Comparison of ENCODE assay signal across 8 cellular contexts in genomic region chr1:26602378-26602959, GRCh38.
DNase-seq lines count a peak whose midpoint lies in the region; ATAC-seq and TF ChIP-seq lines count a peak whose summit lies in the region.

No MANE protein-coding gene starts in this region.

- H3K79me1 ChIP-seq in neuronal stem cell (ENCODE audit: low read depth, low read length): no peaks in the 10 kb centered on the region

- H3K36me3 ChIP-seq in neuronal stem cell (replicated peaks in 1 of 2; ENCODE audit: control insufficient read depth in 2 of 2, insufficient read depth in 2 of 2, low read length in 2 of 2): no peaks in the 10 kb centered on the region

- TF ChIP-seq CTCF in GM12865 (IDR thresholded peaks at IDR 0.05; ENCODE audit: insufficient read depth, low read depth, low read length, missing control alignments): peak; percentile 68

- DNase-seq in AML-193 (lab: John Stamatoyannopoulos, UW): peak; percentile 58 to 61
- peak; percentile 77 for DNase-seq in GM12865 (ENCODE audit: low read depth)
- DNase-seq in NCI-H187 (lab: John Stamatoyannopoulos, UW): peak; percentile 14 to 43
- DNase-seq in T1000 (lab: John Stamatoyannopoulos, UW): peak; percentile 3
- peak; percentile 40 for DNase-seq in fibroblast of gingiva (ENCODE audit: low read depth)
- peak; percentile 71 for DNase-seq in neuronal stem cell (ENCODE audit: low spot score)

- no peak for ATAC-seq in GM21367 (IDR thresholded peaks at IDR 0.05; ENCODE audit: unreplicated experiment)
- ATAC-seq in GM18870 (IDR thresholded peaks at IDR 0.05; ENCODE audit: unreplicated experiment): no peak

- WGBS in neuronal stem cell (ENCODE audit: extremely low coverage in 2 of 2, insufficient read length in 2 of 2, insufficient replicate concordance in 1 of 2), 2 donors: no CpG with 5 or more reads among the region's 2 CpGs

- no peak overlapping the region for H2BK12ac ChIP-seq in neuronal stem cell (ENCODE audit: low read length)

- H4K8ac ChIP-seq in neuronal stem cell (ENCODE audit: low read depth, low read length): no peak overlapping the region

- H3K4ac ChIP-seq in neuronal stem cell (ENCODE audit: low read length): no peak overlapping the region

- peak overlapping the region; percentile 80 for H2AFZ ChIP-seq in neuronal stem cell (ENCODE audit: low read length)

- H2AK5ac ChIP-seq in neuronal stem cell (ENCODE audit: low read depth, low read length): no peak overlapping the region

- no peaks in the 10 kb centered on the region for H3K9me3 ChIP-seq in neuronal stem cell (replicated peaks in 1 of 2; ENCODE audit: control insufficient read depth in 2 of 2, insufficient read depth in 1 of 2, low read depth in 1 of 2, low read length in 2 of 2)

- H3K18ac ChIP-seq in neuronal stem cell (ENCODE audit: low read length): no peak overlapping the region

- H3K4me2 ChIP-seq in neuronal stem cell (ENCODE audit: insufficient read depth, low read length, poor library complexity, severe bottlenecking): no peak overlapping the region

- no peak overlapping the region for H2BK5ac ChIP-seq in neuronal stem cell (ENCODE audit: low read length)

- no peak overlapping the region for H3K27ac ChIP-seq in neuronal stem cell (replicated peaks; ENCODE audit: low read length)

- no peak overlapping the region for H3K23ac ChIP-seq in neuronal stem cell (ENCODE audit: low read depth, low read length, poor library complexity)

- H2BK15ac ChIP-seq in neuronal stem cell (ENCODE audit: low read length): no peak overlapping the region

- no peak overlapping the region for H3K4me3 ChIP-seq in GM12865 (ENCODE audit: low read depth, low read length)
- H3K4me3 ChIP-seq in neuronal stem cell (ENCODE audit: low read length in 2 of 2): no peak overlapping the region

- H2BK120ac ChIP-seq in neuronal stem cell (ENCODE audit: low read depth, low read length): no peak overlapping the region

- peaks cover 13 to 24% of the 10 kb centered on the region in 2 donors for H3K4me1 ChIP-seq in neuronal stem cell (ENCODE audit: control insufficient read depth in 2 of 2, insufficient read depth in 1 of 2, low read depth in 1 of 2, low read length in 2 of 2)

- H4K91ac ChIP-seq in neuronal stem cell (ENCODE audit: low read depth, low read length, poor library complexity): no peak overlapping the region

- H3K14ac ChIP-seq in neuronal stem cell (ENCODE audit: low read length): no peak overlapping the region

- no peak overlapping the region for H3K9ac ChIP-seq in neuronal stem cell (ENCODE audit: low read depth, low read length, poor library complexity)

- peaks cover 0 to 11% (median 0%) of the 10 kb centered on the region in 3 experiments for H3K27me3 ChIP-seq in neuronal stem cell (ENCODE audit: control insufficient read depth in 3 of 3, insufficient read depth in 3 of 3, low read depth in 1 of 3, low read length in 3 of 3)

Comparison
In these comparisons a context has a peak if more than half of its experiments do, and no peak if none do; other contexts are left out.
1. DNase-seq: peak in every context shown above with its lines; median percentile 77 in GM12865; 71 in neuronal stem cell; 60 in AML-193; 40 in fibroblast of gingiva; 28 in NCI-H187; 3 in T1000.